ENCODE assay signal across 16 cellular contexts in genomic region chr14:99484106-99484505, GRCh38. TPM values are rescaled to one million over a fixed set of nuclear protein-coding genes. Genes with fewer than 3 reads are reported as not detected.
DNase-seq lines count a peak whose midpoint lies in the region; ATAC-seq, FAIRE-seq and TF ChIP-seq lines count a peak whose summit lies in the region.
"Had no signal": no experiment of that assay in that cellular context is flagged by ENCODE, and none has a peak within 500 bp of the region (broad histone marks: within the 10 kb centered on the region; RNA-seq: fewer than 3 reads in every experiment).

No MANE protein-coding gene starts in this region.

- H2BK120ac ChIP-seq in trophoblast cell (ENCODE audit: insufficient read depth, low read length, poor library complexity): no peak overlapping the region

- no peak overlapping the region for H3K18ac ChIP-seq in trophoblast cell (ENCODE audit: low read length)

- H3K4me3 Mint-ChIP-seq in activated naive CD4-positive, alpha-beta T cell treated with anti-CD3 and anti-CD28 coated beads for 36 hours: no peak overlapping the region

- H4K8ac ChIP-seq in trophoblast cell (ENCODE audit: low read depth, low read length): no peak overlapping the region

- no peaks in the 10 kb centered on the region for H3K27me3 Mint-ChIP-seq in activated naive CD4-positive, alpha-beta T cell treated with anti-CD3 and anti-CD28 coated beads for 36 hours (ENCODE audit: low read depth)

- peak overlapping the region; percentile 94 for H3K4me2 ChIP-seq in Karpas-422 (ENCODE audit: low read depth, low read length, poor library complexity, severe bottlenecking)
- H3K4me2 ChIP-seq in mammary epithelial cell (ENCODE audit: insufficient read depth, low read depth, low read length): peak overlapping the region; percentile 88
- H3K4me2 ChIP-seq in trophoblast cell (ENCODE audit: low read length): no peak overlapping the region

- H3K9me3 ChIP-seq in Karpas-422 (ENCODE audit: low read length) (no peaks in the 10 kb centered on the region), mammary epithelial cell (replicated peaks; ENCODE audit: insufficient read depth, low read length) (no peaks in the 10 kb centered on the region), trophoblast cell (ENCODE audit: insufficient read depth, low read depth, low read length) (no peaks in the 10 kb centered on the region), small intestine (ENCODE audit: control insufficient read depth, low read depth) (no peaks in the 10 kb centered on the region)

- H3K36me3 ChIP-seq in Karpas-422 (ENCODE audit: insufficient read depth, low read length) (peaks cover 3% of the 10 kb centered on the region; the same call in 1 of the 2 replicates), mammary epithelial cell (ENCODE audit: insufficient read depth, low read length) (no peaks in the 10 kb centered on the region), trophoblast cell (ENCODE audit: control insufficient read depth in 1 of 2, insufficient read depth in 2 of 2, low read length in 2 of 2) (no peaks in the 10 kb centered on the region), small intestine (ENCODE audit: control insufficient read depth in 2 of 2, insufficient read depth in 2 of 2, low read length in 2 of 2) (no peaks in the 10 kb centered on the region)

- H3K4me1 Mint-ChIP-seq in activated naive CD4-positive, alpha-beta T cell treated with anti-CD3 and anti-CD28 coated beads for 36 hours (ENCODE audit: low read depth): peaks cover 56% of the 10 kb centered on the region

- no peak overlapping the region for H2BK12ac ChIP-seq in trophoblast cell (ENCODE audit: low read length)

- peak overlapping the region; percentile 33 for H3K27ac Mint-ChIP-seq in activated naive CD4-positive, alpha-beta T cell treated with anti-CD3 and anti-CD28 coated beads for 36 hours
- no peak overlapping the region for H3K27ac Mint-ChIP-seq in activated naive CD4-positive, alpha-beta T cell treated with anti-CD3 and anti-CD28 coated beads, Interleukin-2, amount 50 U/mL, for 72 hours

- FAIRE-seq in small intestine (lab: Jason Lieb, UNC): no peak
- FAIRE-seq: GM12892 had no signal

- no peak for DNase-seq in activated naive CD4-positive, alpha-beta T cell treated with anti-CD3 and anti-CD28 coated beads for 36 hours
- no peak for DNase-seq in activated naive CD4-positive, alpha-beta T cell treated with anti-CD3 and anti-CD28 coated beads, Interleukin-2, amount 50 U/mL, for 72 hours (ENCODE audit: low spot score in 2 of 2)
- DNase-seq in Karpas-422: no peak
- peak; percentile 62 for DNase-seq in mammary epithelial cell
- DNase-seq in trophoblast cell: no peak
- DNase-seq in activated effector memory CD4-positive, alpha-beta T cell treated with Interleukin-2 at 50 U/mL for 16 hours: no peak
- no peak for DNase-seq in small intestine
- no peak for DNase-seq in NCI-H774 (lab: John Stamatoyannopoulos, UW)
- DNase-seq: GF-D8; NCI-H1105 treated with DMSO at 0.1 percent for 48 hours; NCI-H1694 treated with DMSO at 0.1 percent for 48 hours; NCI-H226; NCI-H526; NK-92 treated with Interleukin-12 subunit alpha and Interleukin-12 subunit beta, amount 100 ng/mL, for 24 hours; SHP77 treated with DMSO at 0.1 percent for 48 hours had no signal

- no peaks in the 10 kb centered on the region for H3K9me2 ChIP-seq in Karpas-422 (replicated peaks; ENCODE audit: insufficient read depth, low read length)

- H4K20me1 ChIP-seq in Karpas-422 (ENCODE audit: insufficient read depth, low read depth, low read length) (peaks cover 65% of the 10 kb centered on the region), mammary epithelial cell (ENCODE audit: insufficient read depth, low read length) (peaks cover 22% of the 10 kb centered on the region)

- intact Hi-C loops in activated naive CD4-positive, alpha-beta T cell treated with anti-CD3 and anti-CD28 coated beads for 36 hours (cut with micrococcal nuclease): loop anchor here (10.0 kb wide), 2 partner anchors 299 to 591 kb away; no protein-coding TSS in a partner anchor
- intact Hi-C loops in mammary epithelial cell (cut with micrococcal nuclease): no loop called here

- 0% methylated on average over 2 of the region's 2 CpGs for WGBS in mammary epithelial cell (ENCODE audit: low coverage, missing lambda C conversion rate)
- WGBS in trophoblast cell (ENCODE audit: extremely low coverage, insufficient coverage, insufficient read length): no CpG with 5 or more reads among the region's 2 CpGs
- 39 to 55% (median 52%) methylated on average over 2 of the region's 2 CpGs for WGBS in small intestine, 3 donors

- H3K14ac ChIP-seq in trophoblast cell (ENCODE audit: low read length): no peak overlapping the region

- H3K79me2 ChIP-seq in Karpas-422 (ENCODE audit: low read length) (peaks cover 91% of the 10 kb centered on the region), mammary epithelial cell (ENCODE audit: insufficient read depth, low read length) (peaks cover 94% of the 10 kb centered on the region), trophoblast cell (ENCODE audit: control insufficient read depth, insufficient read depth, low read length, poor library complexity) (peaks cover 23% of the 10 kb centered on the region)

- H3K9me3 Mint-ChIP-seq in activated naive CD4-positive, alpha-beta T cell treated with anti-CD3 and anti-CD28 coated beads for 36 hours: no peaks in the 10 kb centered on the region
- H3K9me3 Mint-ChIP-seq in activated naive CD4-positive, alpha-beta T cell treated with anti-CD3 and anti-CD28 coated beads, Interleukin-2, amount 50 U/mL, for 72 hours: no peaks in the 10 kb centered on the region

- no peaks in the 10 kb centered on the region for H3K36me3 Mint-ChIP-seq in activated naive CD4-positive, alpha-beta T cell treated with anti-CD3 and anti-CD28 coated beads for 36 hours (ENCODE audit: low read depth)
- peaks cover 15% of the 10 kb centered on the region in 2 donors for H3K36me3 Mint-ChIP-seq in activated naive CD4-positive, alpha-beta T cell treated with anti-CD3 and anti-CD28 coated beads, Interleukin-2, amount 50 U/mL, for 72 hours

- no peak overlapping the region for H3K23ac ChIP-seq in trophoblast cell (ENCODE audit: low read length)

- in situ Hi-C loops in mammary epithelial cell (cut with MboI; ENCODE audit: low sequenced_read_pairs in 2 of 2): no loop called here

- no peak overlapping the region for H2AK5ac ChIP-seq in trophoblast cell (ENCODE audit: low read length)

- H2AFZ ChIP-seq in Karpas-422 (ENCODE audit: low read length): no peak overlapping the region
- no peak overlapping the region for H2AFZ ChIP-seq in mammary epithelial cell (ENCODE audit: low read depth, low read length)
- H2AFZ ChIP-seq in trophoblast cell (ENCODE audit: insufficient read depth, low read length, poor library complexity): no peak overlapping the region

- no peak overlapping the region for H2BK5ac ChIP-seq in trophoblast cell (ENCODE audit: low read depth, low read length, poor library complexity)

- H3K27me3 ChIP-seq in Karpas-422 (ENCODE audit: low read length) (no peaks in the 10 kb centered on the region), mammary epithelial cell (ENCODE audit: insufficient read depth, low read length) (no peaks in the 10 kb centered on the region), trophoblast cell (ENCODE audit: insufficient read depth, low read length) (no peaks in the 10 kb centered on the region), small intestine (ENCODE audit: control insufficient read depth in 2 of 2, insufficient read depth in 2 of 2, low read length in 2 of 2) (no peaks in the 10 kb centered on the region)

- CTCF ChIA-PET in activated naive CD4-positive, alpha-beta T cell treated with anti-CD3 and anti-CD28 coated beads for 36 hours (lab: Charles Lee): no interaction called here
- CTCF ChIA-PET in mammary epithelial cell (lab: Charles Lee; ENCODE audit: low non-redundant PET): no interaction called here

- TF ChIP-seq CTCF in mammary epithelial cell (conservative IDR thresholded peaks at IDR 0.05 in 1 of 2, IDR thresholded peaks at IDR 0.05 in 1 of 2; ENCODE audit: extremely low read depth in 1 of 2, insufficient read depth in 1 of 2, low read depth in 1 of 2, low read length in 2 of 2): no peak

- no peak overlapping the region for H4K12ac ChIP-seq in trophoblast cell (ENCODE audit: low read depth, low read length)

- H3K4me3 ChIP-seq in Karpas-422 (ENCODE audit: low read length) (peak overlapping the region; percentile 97), mammary epithelial cell (replicated peaks in 1 of 3; ENCODE audit: insufficient read depth in 1 of 3, low read depth in 2 of 3, low read length in 3 of 3) (peak overlapping the region in 2 of 3 experiments; percentile 17 to 25), trophoblast cell (ENCODE audit: low read depth, low read length) (no peak overlapping the region), small intestine (ENCODE audit: low read depth in 1 of 2, low read length in 2 of 2) (no peak overlapping the region)

- peaks cover 70% of the 10 kb centered on the region for H3K4me1 ChIP-seq in Karpas-422 (ENCODE audit: low read length)
- peaks cover 32% of the 10 kb centered on the region for H3K4me1 ChIP-seq in mammary epithelial cell (ENCODE audit: insufficient read depth, low read length)
- peaks cover 3 to 7% of the 10 kb centered on the region in 2 experiments for H3K4me1 ChIP-seq in trophoblast cell (ENCODE audit: control insufficient read depth in 1 of 2, insufficient read depth in 2 of 2, low read length in 2 of 2)
- peaks cover under 1 to 6% of the 10 kb centered on the region in 2 donors for H3K4me1 ChIP-seq in small intestine (ENCODE audit: control insufficient read depth in 2 of 2, insufficient read depth in 1 of 2, low read depth in 1 of 2, low read length in 1 of 2)

- no peak for ATAC-seq in activated naive CD4-positive, alpha-beta T cell treated with anti-CD3 and anti-CD28 coated beads, Interleukin-2, amount 50 U/mL, for 72 hours

- no TSS peak for BruUV-seq in mammary epithelial cell (replicated peaks; lab: Mats Ljungman, UMichigan)

- H3K27ac ChIP-seq in Karpas-422 (ENCODE audit: low read length) (peak overlapping the region; percentile 53), mammary epithelial cell (ENCODE audit: insufficient read depth, low read depth, low read length) (no peak overlapping the region), trophoblast cell (ENCODE audit: low read depth, low read length) (no peak overlapping the region), small intestine (ENCODE audit: low read depth in 1 of 2, low read length in 1 of 2) (no peak overlapping the region)

- peaks cover 12% of the 10 kb centered on the region for H3K79me1 ChIP-seq in trophoblast cell (ENCODE audit: low read length)

- peak overlapping the region; percentile 91; the same call in 1 of the 2 replicates for H3K9ac ChIP-seq in Karpas-422 (ENCODE audit: low read length)
- H3K9ac ChIP-seq in mammary epithelial cell (ENCODE audit: insufficient read depth, low read length): no peak overlapping the region
- no peak overlapping the region for H3K9ac ChIP-seq in trophoblast cell (ENCODE audit: low read length)

- dilution Hi-C loops in mammary epithelial cell (cut with HindIII; ENCODE audit: low sequenced_read_pairs): no loop called here

- H4K91ac ChIP-seq in trophoblast cell (ENCODE audit: low read depth, low read length): no peak overlapping the region

- peak overlapping the region; percentile 98 for H3K4ac ChIP-seq in trophoblast cell (ENCODE audit: low read depth, low read length)

RNA-seq across cellular contexts. Expression of gene CCNK, which starts 2.9 kb away (rescaled TPM):
- 10 to 100 TPM; 90.7 to 99.0 TPM for total RNA-seq in activated naive CD4-positive, alpha-beta T cell treated with anti-CD3 and anti-CD28 coated beads for 36 hours
- 10 to 100 TPM; 86.8 to 90.8 TPM for total RNA-seq in activated naive CD4-positive, alpha-beta T cell treated with anti-CD3 and anti-CD28 coated beads, Interleukin-2, amount 50 U/mL, for 72 hours
- 46.1 and 69.4 TPM in 2 replicates for total RNA-seq in Karpas-422 (2014; rRNA removed; shearing (Covaris generic); ENCODE audit: low replicate concordance)
- 10 to 100 TPM; 27.0 to 85.4 TPM for total RNA-seq in mammary epithelial cell
- 7.0 TPM for polyA plus RNA-seq in mammary epithelial cell
- polyA minus RNA-seq in mammary epithelial cell: 41.3 TPM
- polyA plus RNA-seq in trophoblast cell (2013): 105 TPM in 2 replicates
- polyA plus RNA-seq in small intestine: 10 to 100 TPM; 13.4 to 19.8 (median 14.9) TPM

RNA-seq across cellular contexts. Expression of gene SETD3, which starts 3.4 kb away (rescaled TPM):
- total RNA-seq in activated naive CD4-positive, alpha-beta T cell treated with anti-CD3 and anti-CD28 coated beads for 36 hours: 10 to 100 TPM; 43.3 to 48.1 TPM
- 10 to 100 TPM; 42.3 to 49.8 TPM for total RNA-seq in activated naive CD4-positive, alpha-beta T cell treated with anti-CD3 and anti-CD28 coated beads, Interleukin-2, amount 50 U/mL, for 72 hours
- 72.3 and 90.3 TPM in 2 replicates for total RNA-seq in Karpas-422 (2014; rRNA removed; shearing (Covaris generic); ENCODE audit: low replicate concordance)
- total RNA-seq in mammary epithelial cell: 10 to 100 TPM; 51.3 to 62.8 TPM
- polyA plus RNA-seq in mammary epithelial cell (28.8 TPM), small intestine (10 to 100 TPM; 38.1 to 58.6 (median 43.3) TPM)
- polyA minus RNA-seq in mammary epithelial cell: 62.1 TPM
- polyA plus RNA-seq in trophoblast cell (2013): 81.6 and 81.8 TPM in 2 replicates

Comparison
In these comparisons a context has a peak if more than half of its experiments do, and no peak if none do; other contexts are left out.
1. H3K4me3 ChIP-seq: peak in Karpas-422 (single experiment) and mammary epithelial cell (2 of 3); none in trophoblast cell (single experiment) and small intestine (0 of 2).